In genomic region chr21:40841524-40842196, GRCh38 we compare ENCODE assay signal across 9 cellular contexts. TPM values are rescaled to one million over a fixed set of nuclear protein-coding genes. Genes with fewer than 3 reads are reported as not detected.
DNase-seq lines count a peak whose midpoint lies in the region; TF ChIP-seq lines count a peak whose summit lies in the region.
"Had no signal": no experiment of that assay in that cellular context is flagged by ENCODE, and none has a peak within 500 bp of the region (broad histone marks: within the 10 kb centered on the region; RNA-seq: fewer than 3 reads in every experiment).

No MANE protein-coding gene starts in this region.

- BruUV-seq in mammary epithelial cell (replicated peaks; lab: Mats Ljungman, UMichigan) (no TSS peak), Calu3 (replicated peaks; lab: Mats Ljungman, UMichigan) (no TSS peak)

- H3K27ac ChIP-seq in mammary epithelial cell (ENCODE audit: insufficient read depth, low read depth, low read length) (peak overlapping the region; percentile 17), mesodermal cell (ENCODE audit: low read depth, low read length, severe bottlenecking) (no peak overlapping the region), ascending aorta (no peak overlapping the region)

- no peaks in the 10 kb centered on the region for H4K20me1 ChIP-seq in mammary epithelial cell (ENCODE audit: insufficient read depth, low read length)

- peak overlapping the region; percentile 44 to 56 (median 55) for H3K4me3 ChIP-seq in mammary epithelial cell (replicated peaks in 1 of 3; ENCODE audit: insufficient read depth in 1 of 3, low read depth in 2 of 3, low read length in 3 of 3)
- peak overlapping the region; percentile 39 for H3K4me3 ChIP-seq in mesodermal cell (ENCODE audit: extremely low read depth, insufficient read depth, low read length, poor library complexity, severe bottlenecking)
- H3K4me3 ChIP-seq in ascending aorta = no peak overlapping the region

- no peaks in the 10 kb centered on the region for H3K4me1 Mint-ChIP-seq in Calu3 (ENCODE audit: low read depth, unreplicated experiment)
- H3K4me1 Mint-ChIP-seq: activated naive CD8-positive, alpha-beta T cell treated with anti-CD3 and anti-CD28 coated beads, Interleukin-2, amount 10 ng/mL, durations not matched to agents 7 days and 5 days had no signal

- dilution Hi-C loops in mammary epithelial cell (cut with HindIII; ENCODE audit: low sequenced_read_pairs) = no loop called here

- H3K36me3 ChIP-seq in mammary epithelial cell (ENCODE audit: insufficient read depth, low read length) = no peaks in the 10 kb centered on the region
- H3K36me3 ChIP-seq in mesodermal cell (ENCODE audit: control insufficient read depth, insufficient read depth, low read length) = no peaks in the 10 kb centered on the region
- no peaks in the 10 kb centered on the region for H3K36me3 ChIP-seq in ascending aorta

- H3K79me2 ChIP-seq in mammary epithelial cell (ENCODE audit: insufficient read depth, low read length) = peaks cover 64% of the 10 kb centered on the region

- H3K4me3 Mint-ChIP-seq in Calu3 (ENCODE audit: low read depth, unreplicated experiment) = no peak overlapping the region
- H3K4me3 Mint-ChIP-seq: activated naive CD8-positive, alpha-beta T cell treated with anti-CD3 and anti-CD28 coated beads, Interleukin-2, amount 10 ng/mL, durations not matched to agents 7 days and 5 days had no signal

- TF ChIP-seq POLR2A in erythroblast (IDR thresholded peaks at IDR 0.05; ENCODE audit: low read length) = no peak

- H3K27ac Mint-ChIP-seq in Calu3 (ENCODE audit: unreplicated experiment) = no peak overlapping the region
- H3K27ac Mint-ChIP-seq: activated naive CD8-positive, alpha-beta T cell treated with anti-CD3 and anti-CD28 coated beads, Interleukin-2, amount 10 ng/mL, durations not matched to agents 7 days and 5 days had no signal

- CTCF ChIA-PET in mammary epithelial cell (lab: Charles Lee; ENCODE audit: low non-redundant PET) (interaction anchor here (0.6 kb wide), 1 partner anchor 231 kb away, joined by 6 read pairs; no protein-coding TSS in a partner anchor), Calu3 (lab: Charles Lee) (no interaction called here)

- peak overlapping the region; percentile 18 for H3K9ac ChIP-seq in mammary epithelial cell (ENCODE audit: insufficient read depth, low read length)

- H3K9me3 ChIP-seq in mammary epithelial cell (replicated peaks; ENCODE audit: insufficient read depth, low read length) = no peaks in the 10 kb centered on the region
- no peaks in the 10 kb centered on the region for H3K9me3 ChIP-seq in mesodermal cell (ENCODE audit: control insufficient read depth, low read length)
- no peaks in the 10 kb centered on the region for H3K9me3 ChIP-seq in ascending aorta

- intact Hi-C loops in mammary epithelial cell (cut with micrococcal nuclease) (loop anchor here (1.0 to 10.0 kb wide), 5 partner anchors 124 to 697 kb away; no protein-coding TSS in a partner anchor), Calu3 (cut with micrococcal nuclease; ENCODE audit: unreplicated experiment) (no loop called here), ascending aorta (cut with DNase I) (no loop called here)

- H3K9me3 Mint-ChIP-seq in Calu3 (ENCODE audit: low read depth, unreplicated experiment) = peaks cover 19% of the 10 kb centered on the region
- H3K9me3 Mint-ChIP-seq: activated naive CD8-positive, alpha-beta T cell treated with anti-CD3 and anti-CD28 coated beads, Interleukin-2, amount 10 ng/mL, durations not matched to agents 7 days and 5 days had no signal

- H3K27me3 ChIP-seq in mammary epithelial cell (ENCODE audit: insufficient read depth, low read length) = no peaks in the 10 kb centered on the region
- no peaks in the 10 kb centered on the region for H3K27me3 ChIP-seq in ascending aorta

- DNase-seq in DMS 273 treated with DMSO at 0.1 percent for 48 hours (lab: John Stamatoyannopoulos, UW) (peak; percentile 71), NCI-H2029 treated with DMSO at 0.1 percent for 48 hours (lab: John Stamatoyannopoulos, UW) (peak; percentile 59), mammary epithelial cell (peak; percentile 42), RKO (ENCODE audit: low spot score) (no peak), Calu3 (no peak), ascending aorta (ENCODE audit: low spot score in 2 of 2) (no peak), erythroblast (lab: John Stamatoyannopoulos, UW) (no peak)
- DNase-seq: activated naive CD8-positive, alpha-beta T cell treated with anti-CD3 and anti-CD28 coated beads, Interleukin-2, amount 10 ng/mL, durations not matched to agents 7 days and 5 days had no signal

- peak overlapping the region; percentile 94 for H2AFZ ChIP-seq in mammary epithelial cell (ENCODE audit: low read depth, low read length)

- H3K4me2 ChIP-seq in mammary epithelial cell (ENCODE audit: insufficient read depth, low read depth, low read length) = peak overlapping the region; percentile 93

- H3K4me1 ChIP-seq in mammary epithelial cell (ENCODE audit: insufficient read depth, low read length) (peaks cover 74% of the 10 kb centered on the region), mesodermal cell (ENCODE audit: control insufficient read depth, insufficient read depth, low read length, poor library complexity, severe bottlenecking) (no peaks in the 10 kb centered on the region), ascending aorta (no peaks in the 10 kb centered on the region)

- WGBS in mammary epithelial cell (ENCODE audit: low coverage, missing lambda C conversion rate) = 6% methylated on average over 27 of the region's 39 CpGs
- 1 to 2% methylated on average over 32 to 39 of the region's 39 CpGs for WGBS in mesodermal cell (ENCODE audit: insufficient coverage in 2 of 2), 2 experiments

- no peaks in the 10 kb centered on the region for H3K36me3 Mint-ChIP-seq in Calu3 (ENCODE audit: insufficient read depth, unreplicated experiment)
- H3K36me3 Mint-ChIP-seq: activated naive CD8-positive, alpha-beta T cell treated with anti-CD3 and anti-CD28 coated beads, Interleukin-2, amount 10 ng/mL, durations not matched to agents 7 days and 5 days had no signal

- peak; percentile 59 to 91 for TF ChIP-seq CTCF in mammary epithelial cell (conservative IDR thresholded peaks at IDR 0.05 in 1 of 2, IDR thresholded peaks at IDR 0.05 in 1 of 2; ENCODE audit: extremely low read depth in 1 of 2, insufficient read depth in 1 of 2, low read depth in 1 of 2, low read length in 2 of 2)
- TF ChIP-seq CTCF in Calu3 (IDR thresholded peaks at IDR 0.05; ENCODE audit: unreplicated experiment) = no peak
- no peak for TF ChIP-seq CTCF in ascending aorta (IDR thresholded peaks at IDR 0.05)

- in situ Hi-C loops in mammary epithelial cell (cut with MboI; ENCODE audit: low sequenced_read_pairs in 2 of 2) = loop anchor here (25.0 kb wide), 1 partner anchor 379 kb away; no protein-coding TSS in a partner anchor

- no peaks in the 10 kb centered on the region for H3K27me3 Mint-ChIP-seq in Calu3 (ENCODE audit: unreplicated experiment)

RNA-seq across cellular contexts. Expression of gene DSCAM, which starts 5.3 kb away (rescaled TPM):
- total RNA-seq in mammary epithelial cell (1 to 10 TPM; 4.7 to 8.1 TPM), Calu3 (2022) (not detected in 2 replicates), ascending aorta (not detected)
- 3.6 TPM for polyA plus RNA-seq in mammary epithelial cell
- polyA minus RNA-seq in mammary epithelial cell = 7.0 TPM
- 0.18 TPM for polyA plus RNA-seq in mesodermal cell (2013, experiment 1 of 2)
- 0.10 TPM for polyA plus RNA-seq in mesodermal cell (2013, experiment 2 of 2)
- total RNA-seq: activated naive CD8-positive, alpha-beta T cell treated with anti-CD3 and anti-CD28 coated beads, Interleukin-2, amount 10 ng/mL, durations not matched to agents 7 days and 5 days had no signal

Comparison
In these comparisons a context has a peak if more than half of its experiments do, and no peak if none do; other contexts are left out.
1. DNase-seq: peak in DMS 273 treated with DMSO at 0.1 percent for 48 hours (single experiment), NCI-H2029 treated with DMSO at 0.1 percent for 48 hours (single experiment) and mammary epithelial cell (single experiment); none in RKO (single experiment), Calu3 (single experiment), ascending aorta (0 of 2) and erythroblast (0 of 2).
2. H3K4me3 ChIP-seq: peak in mammary epithelial cell (3 of 3) and mesodermal cell (single experiment); none in ascending aorta (0 of 2).
3. CTCF ChIP-seq: peak in mammary epithelial cell (2 of 2); none in Calu3 (single experiment) and ascending aorta (0 of 3).